ENCODE assay signal across 1 cellular context in the genomic region with DNA sequence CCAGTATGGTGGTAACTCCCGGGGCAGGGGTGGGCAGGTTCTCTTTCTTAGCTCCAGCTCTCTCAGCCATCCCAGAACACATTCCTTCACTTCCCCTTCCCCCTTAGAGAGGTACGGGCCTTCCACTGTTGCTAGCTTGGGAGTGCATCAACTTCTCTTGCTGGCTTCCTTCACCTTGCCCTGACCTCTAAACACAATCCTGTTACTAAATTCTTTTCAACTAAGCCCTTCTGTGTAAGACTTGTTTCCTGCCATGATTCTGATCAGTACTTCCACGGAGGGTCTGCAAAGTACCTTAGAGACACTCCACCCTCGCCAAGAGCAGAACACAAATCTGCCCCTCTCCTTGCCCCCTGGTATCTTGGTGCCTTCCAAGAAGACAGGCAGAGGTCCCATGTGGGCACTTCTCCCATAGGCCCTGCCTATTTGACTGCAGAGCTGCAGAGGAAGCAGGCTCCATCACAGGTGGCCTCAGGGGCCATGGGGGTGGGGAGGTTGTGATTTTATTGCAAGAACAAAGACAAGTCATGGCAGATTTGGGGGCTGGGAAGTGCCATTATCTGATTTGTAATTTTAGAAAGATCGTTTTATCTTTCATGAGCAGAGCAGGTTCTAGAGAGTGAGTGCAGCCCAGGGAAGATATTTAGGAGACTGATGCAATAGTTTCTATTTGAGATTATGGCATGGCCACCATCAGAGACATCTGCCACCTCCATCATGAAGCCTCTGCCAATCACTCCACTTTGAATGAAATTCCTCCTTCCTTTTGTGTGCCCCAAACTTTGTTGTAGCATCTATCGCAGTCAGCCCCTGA.
TF ChIP-seq lines count a peak whose summit lies in the region.

No MANE protein-coding gene starts in this region.

TF ChIP-seq in GM23338, 12 proteins besides CTCF, POLR2A, EP300 and RAD21 (continued from another document):
- TF ChIP-seq, protein P1, sequence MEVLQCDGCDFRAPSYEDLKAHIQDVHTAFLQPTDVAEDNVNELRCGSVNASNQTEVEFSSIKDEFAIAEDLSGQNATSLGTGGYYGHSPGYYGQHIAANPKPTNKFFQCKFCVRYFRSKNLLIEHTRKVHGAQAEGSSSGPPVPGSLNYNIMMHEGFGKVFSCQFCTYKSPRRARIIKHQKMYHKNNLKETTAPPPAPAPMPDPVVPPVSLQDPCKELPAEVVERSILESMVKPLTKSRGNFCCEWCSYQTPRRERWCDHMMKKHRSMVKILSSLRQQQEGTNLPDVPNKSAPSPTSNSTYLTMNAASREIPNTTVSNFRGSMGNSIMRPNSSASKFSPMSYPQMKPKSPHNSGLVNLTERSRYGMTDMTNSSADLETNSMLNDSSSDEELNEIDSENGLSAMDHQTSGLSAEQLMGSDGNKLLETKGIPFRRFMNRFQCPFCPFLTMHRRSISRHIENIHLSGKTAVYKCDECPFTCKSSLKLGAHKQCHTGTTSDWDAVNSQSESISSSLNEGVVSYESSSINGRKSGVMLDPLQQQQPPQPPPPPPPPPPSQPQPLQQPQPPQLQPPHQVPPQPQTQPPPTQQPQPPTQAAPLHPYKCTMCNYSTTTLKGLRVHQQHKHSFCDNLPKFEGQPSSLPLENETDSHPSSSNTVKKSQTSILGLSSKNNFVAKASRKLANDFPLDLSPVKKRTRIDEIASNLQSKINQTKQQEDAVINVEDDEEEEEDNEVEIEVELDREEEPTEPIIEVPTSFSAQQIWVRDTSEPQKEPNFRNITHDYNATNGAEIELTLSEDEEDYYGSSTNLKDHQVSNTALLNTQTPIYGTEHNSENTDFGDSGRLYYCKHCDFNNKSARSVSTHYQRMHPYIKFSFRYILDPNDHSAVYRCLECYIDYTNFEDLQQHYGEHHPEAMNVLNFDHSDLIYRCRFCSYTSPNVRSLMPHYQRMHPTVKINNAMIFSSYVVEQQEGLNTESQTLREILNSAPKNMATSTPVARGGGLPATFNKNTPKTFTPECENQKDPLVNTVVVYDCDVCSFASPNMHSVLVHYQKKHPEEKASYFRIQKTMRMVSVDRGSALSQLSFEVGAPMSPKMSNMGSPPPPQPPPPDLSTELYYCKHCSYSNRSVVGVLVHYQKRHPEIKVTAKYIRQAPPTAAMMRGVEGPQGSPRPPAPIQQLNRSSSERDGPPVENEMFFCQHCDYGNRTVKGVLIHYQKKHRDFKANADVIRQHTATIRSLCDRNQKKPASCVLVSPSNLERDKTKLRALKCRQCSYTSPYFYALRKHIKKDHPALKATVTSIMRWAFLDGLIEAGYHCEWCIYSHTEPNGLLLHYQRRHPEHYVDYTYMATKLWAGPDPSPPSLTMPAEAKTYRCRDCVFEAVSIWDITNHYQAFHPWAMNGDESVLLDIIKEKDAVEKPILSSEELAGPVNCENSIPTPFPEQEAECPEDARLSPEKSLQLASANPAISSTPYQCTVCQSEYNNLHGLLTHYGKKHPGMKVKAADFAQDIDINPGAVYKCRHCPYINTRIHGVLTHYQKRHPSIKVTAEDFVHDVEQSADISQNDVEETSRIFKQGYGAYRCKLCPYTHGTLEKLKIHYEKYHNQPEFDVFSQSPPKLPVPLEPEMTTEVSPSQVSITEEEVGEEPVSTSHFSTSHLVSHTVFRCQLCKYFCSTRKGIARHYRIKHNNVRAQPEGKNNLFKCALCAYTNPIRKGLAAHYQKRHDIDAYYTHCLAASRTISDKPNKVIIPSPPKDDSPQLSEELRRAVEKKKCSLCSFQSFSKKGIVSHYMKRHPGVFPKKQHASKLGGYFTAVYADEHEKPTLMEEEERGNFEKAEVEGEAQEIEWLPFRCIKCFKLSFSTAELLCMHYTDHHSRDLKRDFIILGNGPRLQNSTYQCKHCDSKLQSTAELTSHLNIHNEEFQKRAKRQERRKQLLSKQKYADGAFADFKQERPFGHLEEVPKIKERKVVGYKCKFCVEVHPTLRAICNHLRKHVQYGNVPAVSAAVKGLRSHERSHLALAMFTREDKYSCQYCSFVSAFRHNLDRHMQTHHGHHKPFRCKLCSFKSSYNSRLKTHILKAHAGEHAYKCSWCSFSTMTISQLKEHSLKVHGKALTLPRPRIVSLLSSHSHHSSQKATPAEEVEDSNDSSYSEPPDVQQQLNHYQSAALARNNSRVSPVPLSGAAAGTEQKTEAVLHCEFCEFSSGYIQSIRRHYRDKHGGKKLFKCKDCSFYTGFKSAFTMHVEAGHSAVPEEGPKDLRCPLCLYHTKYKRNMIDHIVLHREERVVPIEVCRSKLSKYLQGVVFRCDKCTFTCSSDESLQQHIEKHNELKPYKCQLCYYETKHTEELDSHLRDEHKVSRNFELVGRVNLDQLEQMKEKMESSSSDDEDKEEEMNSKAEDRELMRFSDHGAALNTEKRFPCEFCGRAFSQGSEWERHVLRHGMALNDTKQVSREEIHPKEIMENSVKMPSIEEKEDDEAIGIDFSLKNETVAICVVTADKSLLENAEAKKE (CRISPR knock-in tag; IDR thresholded peaks at IDR 0.05): no peak
- TF ChIP-seq CREB1 (CRISPR knock-in tag; IDR thresholded peaks at IDR 0.05; ENCODE audit: low read depth) (no peak), NANOG (IDR thresholded peaks at IDR 0.05; ENCODE audit: borderline replicate concordance) (no peak), JUNB (IDR thresholded peaks at IDR 0.05; ENCODE audit: unreplicated experiment) (no peak), STAT1 (IDR thresholded peaks at IDR 0.05; ENCODE audit: unreplicated experiment) (no peak), EZH2phosphoT487 (IDR thresholded peaks at IDR 0.05; ENCODE audit: unreplicated experiment) (no peak), ZNF114 (CRISPR knock-in tag; IDR thresholded peaks at IDR 0.05) (no peak), POLR2AphosphoS5 (IDR thresholded peaks at IDR 0.05; ENCODE audit: low read depth) (no peak), EZH2 (IDR thresholded peaks at IDR 0.05; ENCODE audit: low read depth, unreplicated experiment) (no peak)
- TF ChIP-seq, protein P2, sequence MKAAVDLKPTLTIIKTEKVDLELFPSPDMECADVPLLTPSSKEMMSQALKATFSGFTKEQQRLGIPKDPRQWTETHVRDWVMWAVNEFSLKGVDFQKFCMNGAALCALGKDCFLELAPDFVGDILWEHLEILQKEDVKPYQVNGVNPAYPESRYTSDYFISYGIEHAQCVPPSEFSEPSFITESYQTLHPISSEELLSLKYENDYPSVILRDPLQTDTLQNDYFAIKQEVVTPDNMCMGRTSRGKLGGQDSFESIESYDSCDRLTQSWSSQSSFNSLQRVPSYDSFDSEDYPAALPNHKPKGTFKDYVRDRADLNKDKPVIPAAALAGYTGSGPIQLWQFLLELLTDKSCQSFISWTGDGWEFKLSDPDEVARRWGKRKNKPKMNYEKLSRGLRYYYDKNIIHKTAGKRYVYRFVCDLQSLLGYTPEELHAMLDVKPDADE (IDR thresholded peaks at IDR 0.05): no peak
- TF ChIP-seq, protein P3, sequence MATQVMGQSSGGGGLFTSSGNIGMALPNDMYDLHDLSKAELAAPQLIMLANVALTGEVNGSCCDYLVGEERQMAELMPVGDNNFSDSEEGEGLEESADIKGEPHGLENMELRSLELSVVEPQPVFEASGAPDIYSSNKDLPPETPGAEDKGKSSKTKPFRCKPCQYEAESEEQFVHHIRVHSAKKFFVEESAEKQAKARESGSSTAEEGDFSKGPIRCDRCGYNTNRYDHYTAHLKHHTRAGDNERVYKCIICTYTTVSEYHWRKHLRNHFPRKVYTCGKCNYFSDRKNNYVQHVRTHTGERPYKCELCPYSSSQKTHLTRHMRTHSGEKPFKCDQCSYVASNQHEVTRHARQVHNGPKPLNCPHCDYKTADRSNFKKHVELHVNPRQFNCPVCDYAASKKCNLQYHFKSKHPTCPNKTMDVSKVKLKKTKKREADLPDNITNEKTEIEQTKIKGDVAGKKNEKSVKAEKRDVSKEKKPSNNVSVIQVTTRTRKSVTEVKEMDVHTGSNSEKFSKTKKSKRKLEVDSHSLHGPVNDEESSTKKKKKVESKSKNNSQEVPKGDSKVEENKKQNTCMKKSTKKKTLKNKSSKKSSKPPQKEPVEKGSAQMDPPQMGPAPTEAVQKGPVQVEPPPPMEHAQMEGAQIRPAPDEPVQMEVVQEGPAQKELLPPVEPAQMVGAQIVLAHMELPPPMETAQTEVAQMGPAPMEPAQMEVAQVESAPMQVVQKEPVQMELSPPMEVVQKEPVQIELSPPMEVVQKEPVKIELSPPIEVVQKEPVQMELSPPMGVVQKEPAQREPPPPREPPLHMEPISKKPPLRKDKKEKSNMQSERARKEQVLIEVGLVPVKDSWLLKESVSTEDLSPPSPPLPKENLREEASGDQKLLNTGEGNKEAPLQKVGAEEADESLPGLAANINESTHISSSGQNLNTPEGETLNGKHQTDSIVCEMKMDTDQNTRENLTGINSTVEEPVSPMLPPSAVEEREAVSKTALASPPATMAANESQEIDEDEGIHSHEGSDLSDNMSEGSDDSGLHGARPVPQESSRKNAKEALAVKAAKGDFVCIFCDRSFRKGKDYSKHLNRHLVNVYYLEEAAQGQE (IDR thresholded peaks at IDR 0.05; ENCODE audit: unreplicated experiment): no peak
